22 cellular contexts compared by ENCODE assay signal in genomic region chr2:112979731-112980130, GRCh38. TPM values are rescaled to one million over a fixed set of nuclear protein-coding genes. Genes with fewer than 3 reads are reported as not detected.
A peak's percentile ranks its signal among the peaks of the same experiment; 100 is the strongest.
DNase-seq lines count a peak whose midpoint lies in the region; ATAC-seq, FAIRE-seq and TF ChIP-seq lines count a peak whose summit lies in the region.
"Had no signal": no experiment of that assay in that cellular context is flagged by ENCODE, and none has a peak within 500 bp of the region (broad histone marks: within the 10 kb centered on the region; RNA-seq: fewer than 3 reads in every experiment).

No MANE protein-coding gene starts in this region.

- no peak overlapping the region for H3K4me2 ChIP-seq in GM12878 (ENCODE audit: control insufficient read depth, insufficient read depth)
- H3K4me2 ChIP-seq: A549, BLaER1 had no signal

- no peak overlapping the region for H3K4me3 ChIP-seq in GM12878
- H3K4me3 ChIP-seq: A549, BLaER1, GM23248, HAP-1 had no signal

- SMC1A ChIA-PET in GM12878 (lab: Charles Lee; ENCODE audit: uncharacterized antibody, unreplicated experiment), result interaction anchor here (0.9 to 1.5 kb wide), 3 partner anchors 10 to 25 kb away, joined by 3 to 6 read pairs (median 3); no protein-coding TSS in a partner anchor

- H2AFZ ChIP-seq in GM12878 (ENCODE audit: control insufficient read depth, low read depth, low read length), result no peak overlapping the region
- H2AFZ ChIP-seq: GM23248 had no signal

- BruUV-seq in GM12878 (replicated peaks; lab: Mats Ljungman, UMichigan), result no TSS peak

- H3K27ac ChIP-seq in GM12878 (ENCODE audit: control insufficient read depth, insufficient read depth), result no peak overlapping the region
- H3K27ac ChIP-seq: 22Rv1, A549, BLaER1, GM23248 had no signal

- no peak overlapping the region for H3K4me3 Mint-ChIP-seq in activated CD4-positive, alpha-beta T cell treated with anti-CD3 and anti-CD28 coated beads, Interleukin-2, amount 10 ng/mL, durations not matched to agents 24 days and 14 days
- H3K4me3 Mint-ChIP-seq in stimulated activated memory B cell treated with anti-CD40 and anti-IgM and Interleukin-4, amounts not matched to agents 10 μg/mL and 1 μg/mL and 100 μg/mL, for 72 hours, result no peak overlapping the region
- H3K4me3 Mint-ChIP-seq in progenitor cell of endocrine pancreas (ENCODE audit: low read depth), result no peak overlapping the region
- H3K4me3 Mint-ChIP-seq: CD14-positive monocyte; CD8-positive, alpha-beta memory T cell; IgD-negative memory B cell had no signal

- H3K79me2 ChIP-seq in GM12878 (ENCODE audit: control insufficient read depth, insufficient read depth, low read length), result no peaks in the 10 kb centered on the region

- no peaks in the 10 kb centered on the region for H4K20me1 ChIP-seq in GM12878 (ENCODE audit: control insufficient read depth, insufficient read depth)
- H4K20me1 ChIP-seq: BLaER1 had no signal

- ATAC-seq in GM12878, result no peak
- ATAC-seq in stimulated activated memory B cell treated with anti-CD40 and anti-IgM and Interleukin-4, amounts not matched to agents 10 μg/mL and 1 μg/mL and 100 μg/mL, for 72 hours, result no peak
- ATAC-seq: A549, HepG2 had no signal

- in situ Hi-C loops in GM12878 (cut with MboI), result no loop called here

- no peaks in the 10 kb centered on the region for H3K36me3 Mint-ChIP-seq in activated CD4-positive, alpha-beta T cell treated with anti-CD3 and anti-CD28 coated beads, Interleukin-2, amount 10 ng/mL, durations not matched to agents 24 days and 14 days (ENCODE audit: low read depth)
- no peaks in the 10 kb centered on the region for H3K36me3 Mint-ChIP-seq in stimulated activated memory B cell treated with anti-CD40 and anti-IgM and Interleukin-4, amounts not matched to agents 10 μg/mL and 1 μg/mL and 100 μg/mL, for 72 hours
- H3K36me3 Mint-ChIP-seq in progenitor cell of endocrine pancreas (ENCODE audit: insufficient read depth), result no peaks in the 10 kb centered on the region
- H3K36me3 Mint-ChIP-seq: CD14-positive monocyte; CD8-positive, alpha-beta memory T cell; IgD-negative memory B cell had no signal

- no peak for TF ChIP-seq RAD21 in GM12878 (IDR thresholded peaks at IDR 0.05; ENCODE audit: insufficient read depth, low read depth, low read length)

- no peaks in the 10 kb centered on the region for H3K36me3 ChIP-seq in GM12878 (ENCODE audit: control insufficient read depth in 2 of 2, insufficient read depth in 2 of 2, low read length in 1 of 2)
- H3K36me3 ChIP-seq: BLaER1, HAP-1 had no signal

- POLR2A ChIA-PET in GM12878 (lab: Charles Lee), result no interaction called here

- no peak for FAIRE-seq in GM12878 (lab: Jason Lieb, UNC)
- FAIRE-seq: A549, G401.6, GM12892, GM18507, HepG2 had no signal

- peak; percentile 45 for DNase-seq in activated CD4-positive, alpha-beta T cell treated with anti-CD3 and anti-CD28 coated beads, Interleukin-2, amount 10 ng/mL, durations not matched to agents 24 days and 14 days
- DNase-seq in activated CD4-positive, alpha-beta T cell treated with anti-CD3 and anti-CD28 coated beads, Interleukin-2, amount 50 U/mL, for 48 hours, result no peak
- DNase-seq in GM12878 (ENCODE audit: low read depth, low spot score) (no peak), medulla oblongata (ENCODE audit: extremely low spot score) (no peak), progenitor cell of endocrine pancreas (ENCODE audit: low spot score, unreplicated experiment) (no peak), AG08395 (ENCODE audit: low spot score) (no peak)
- DNase-seq: CD8-positive, alpha-beta memory T cell; COR-L47; DMS 273 treated with DMSO at 0.1 percent for 48 hours; GM23248 had no signal

- no peak for TF ChIP-seq EP300 in GM12878 (IDR thresholded peaks at IDR 0.05; ENCODE audit: borderline replicate concordance in 1 of 2, control insufficient read depth in 1 of 2, low read depth in 2 of 2, low read length in 2 of 2)

- 80% methylated on average over 1 of the region's 1 CpG for WGBS in GM12878 (ENCODE audit: insufficient coverage, insufficient replicate concordance, low lambda C conversion rate, missing lambda C conversion rate)

- TF ChIP-seq CTCF in GM12878 (IDR thresholded peaks at IDR 0.05 in 2 of 3, conservative IDR thresholded peaks at IDR 0.05 in 1 of 3; ENCODE audit: control insufficient read depth in 2 of 3, extremely low read depth in 1 of 3, insufficient read depth in 1 of 3, low read depth in 3 of 3, low read length in 3 of 3) (no peak), progenitor cell of endocrine pancreas (IDR thresholded peaks at IDR 0.05; ENCODE audit: unreplicated experiment) (no peak)

- H3K4me1 Mint-ChIP-seq in activated CD4-positive, alpha-beta T cell treated with anti-CD3 and anti-CD28 coated beads, Interleukin-2, amount 10 ng/mL, durations not matched to agents 24 days and 14 days, result peaks cover 20% of the 10 kb centered on the region
- peaks cover 11% of the 10 kb centered on the region for H3K4me1 Mint-ChIP-seq in stimulated activated memory B cell treated with anti-CD40 and anti-IgM and Interleukin-4, amounts not matched to agents 10 μg/mL and 1 μg/mL and 100 μg/mL, for 72 hours
- no peaks in the 10 kb centered on the region for H3K4me1 Mint-ChIP-seq in progenitor cell of endocrine pancreas (ENCODE audit: low read depth)

- TF ChIP-seq POLR2A in GM12878 (IDR thresholded peaks at IDR 0.05; ENCODE audit: low read depth, low read length), result no peak

- H3K27me3 Mint-ChIP-seq in activated CD4-positive, alpha-beta T cell treated with anti-CD3 and anti-CD28 coated beads, Interleukin-2, amount 10 ng/mL, durations not matched to agents 24 days and 14 days, result peaks cover 8% of the 10 kb centered on the region
- H3K27me3 Mint-ChIP-seq in stimulated activated memory B cell treated with anti-CD40 and anti-IgM and Interleukin-4, amounts not matched to agents 10 μg/mL and 1 μg/mL and 100 μg/mL, for 72 hours, result peaks cover 20% of the 10 kb centered on the region
- peaks cover 15% of the 10 kb centered on the region for H3K27me3 Mint-ChIP-seq in progenitor cell of endocrine pancreas

- no peaks in the 10 kb centered on the region; a peak in 1 of 4 replicates for H3K27me3 ChIP-seq in GM12878 (replicated peaks in 1 of 2; ENCODE audit: control insufficient read depth in 2 of 2, insufficient read depth in 2 of 2, low read length in 1 of 2)
- H3K27me3 ChIP-seq: BLaER1 had no signal

- CTCF ChIA-PET in GM12878 (lab: Yijun Ruan, JAX), result interaction anchor here (1.6 to 2.3 kb wide), 2 partner anchors 21 to 36 kb away, joined by 3 to 10 read pairs; no protein-coding TSS in a partner anchor

- H3K9me3 Mint-ChIP-seq in activated CD4-positive, alpha-beta T cell treated with anti-CD3 and anti-CD28 coated beads, Interleukin-2, amount 10 ng/mL, durations not matched to agents 24 days and 14 days, result peaks cover 5% of the 10 kb centered on the region
- no peaks in the 10 kb centered on the region for H3K9me3 Mint-ChIP-seq in stimulated activated memory B cell treated with anti-CD40 and anti-IgM and Interleukin-4, amounts not matched to agents 10 μg/mL and 1 μg/mL and 100 μg/mL, for 72 hours
- H3K9me3 Mint-ChIP-seq in progenitor cell of endocrine pancreas (ENCODE audit: low read depth), result no peaks in the 10 kb centered on the region
- H3K9me3 Mint-ChIP-seq: CD14-positive monocyte; CD8-positive, alpha-beta memory T cell had no signal

- no peak overlapping the region for H3K27ac Mint-ChIP-seq in activated CD4-positive, alpha-beta T cell treated with anti-CD3 and anti-CD28 coated beads, Interleukin-2, amount 10 ng/mL, durations not matched to agents 24 days and 14 days
- H3K27ac Mint-ChIP-seq in stimulated activated memory B cell treated with anti-CD40 and anti-IgM and Interleukin-4, amounts not matched to agents 10 μg/mL and 1 μg/mL and 100 μg/mL, for 72 hours, result peak overlapping the region; percentile 76
- no peak overlapping the region for H3K27ac Mint-ChIP-seq in progenitor cell of endocrine pancreas
- H3K27ac Mint-ChIP-seq: CD14-positive monocyte, IgD-negative memory B cell had no signal

- H3K4me1 ChIP-seq in GM12878 (ENCODE audit: control insufficient read depth, insufficient read depth, low read length), result peaks cover 8% of the 10 kb centered on the region; the same call in 1 of the 2 replicates
- H3K4me1 ChIP-seq: A549, BLaER1, HAP-1 had no signal

- RAD21 ChIA-PET in GM12878 (lab: Charles Lee; ENCODE audit: unreplicated experiment), result no interaction called here

- H3K9ac ChIP-seq in GM12878 (ENCODE audit: control insufficient read depth, insufficient read depth, low read length), result no peak overlapping the region
- H3K9ac ChIP-seq: BLaER1, GM23248 had no signal

- intact Hi-C loops in activated CD4-positive, alpha-beta T cell treated with anti-CD3 and anti-CD28 coated beads, Interleukin-2, amount 10 ng/mL, durations not matched to agents 24 days and 14 days (cut with micrococcal nuclease), result no loop called here
- intact Hi-C loops in GM12878 (cut with micrococcal nuclease; ENCODE audit: unreplicated experiment), result no loop called here

- no peaks in the 10 kb centered on the region for H3K9me3 ChIP-seq in GM12878 (replicated peaks; ENCODE audit: control insufficient read depth, insufficient read depth, low read length)
- H3K9me3 ChIP-seq: A549, BLaER1, HAP-1 had no signal

RNA-seq across cellular contexts. Expression of gene IL36G, which starts 1.9 kb away (rescaled TPM):
- total RNA-seq in activated CD4-positive, alpha-beta T cell treated with anti-CD3 and anti-CD28 coated beads, Interleukin-2, amount 10 ng/mL, durations not matched to agents 24 days and 14 days, result not detected in 2 replicates
- total RNA-seq in GM12878 (2013; cell fraction: nucleolus; rRNA removed), result not detected in 2 replicates
- not detected in 2 replicates for total RNA-seq in GM12878 (2014; rRNA removed)
- not detected in 2 replicates for total RNA-seq in GM12878 (2014; rRNA removed; fragmentation: Illumina TruSeq; extraction: Trizol)
- not detected in 2 replicates for total RNA-seq in GM12878 (2021)
- not detected for polyA plus RNA-seq in GM12878 (2011; ENCODE audit: low read depth)
- polyA plus RNA-seq in GM12878 (2011; rRNA removed), result 0.17 TPM in 1 of 2 replicates, not detected in the other
- not detected in 2 replicates for polyA plus RNA-seq in GM12878 (2011; cell fraction: cytosol; rRNA removed)
- polyA plus RNA-seq in GM12878 (2011; cell fraction: nucleus; rRNA removed), result 0.26 and 0.79 TPM in 2 replicates
- polyA plus RNA-seq in GM12878 (2012), result 0.13 TPM in 1 of 2 replicates, not detected in the other
- not detected in 2 replicates for polyA plus RNA-seq in GM12878 (2014; fragmentation: Illumina TruSeq; extraction: Trizol)
- polyA plus RNA-seq in GM12878 (2014; fragmentation: Nextera tagmentation; extraction: Ambion mirVana), result under 1 TPM in 1 of 2 experiments, not detected in 1; 0.10 TPM
- 0.37 TPM in 1 of 2 replicates, not detected in the other for polyA plus RNA-seq in GM12878 (2014; rRNA removed)
- not detected for polyA plus RNA-seq in GM12878 (2016; fragmentation: Nextera tagmentation; extraction: Ambion mirVana)
- polyA minus RNA-seq in GM12878 (2011; rRNA and poly(A)+ RNA removed), result not detected in 2 replicates
- not detected in 2 replicates for polyA minus RNA-seq in GM12878 (2011; cell fraction: cytosol; rRNA and poly(A)+ RNA removed)
- not detected in 2 replicates for polyA minus RNA-seq in GM12878 (2011; cell fraction: nucleus; rRNA and poly(A)+ RNA removed)
- not detected in 2 replicates for total RNA-seq in progenitor cell of endocrine pancreas
- total RNA-seq: CD8-positive, alpha-beta memory T cell; GM23248; H4; HepG2 had no signal
- polyA plus RNA-seq: CD14-positive monocyte; CD8-positive, alpha-beta memory T cell; GM23248; HepG2; IgD-negative memory B cell had no signal

RNA-seq across cellular contexts. Expression of gene IL36A, which starts 25.5 kb away (rescaled TPM):
- total RNA-seq in activated CD4-positive, alpha-beta T cell treated with anti-CD3 and anti-CD28 coated beads, Interleukin-2, amount 10 ng/mL, durations not matched to agents 24 days and 14 days, result 0.23 TPM in 1 of 2 replicates, not detected in the other
- not detected in 2 replicates for total RNA-seq in GM12878 (2013; cell fraction: nucleolus; rRNA removed)
- total RNA-seq in GM12878 (2014; rRNA removed) (not detected in 2 replicates), GM12878 (2014; rRNA removed; fragmentation: Illumina TruSeq; extraction: Trizol) (not detected in 2 replicates), GM12878 (2021) (not detected in 2 replicates), progenitor cell of endocrine pancreas (not detected in 2 replicates)
- not detected for polyA plus RNA-seq in GM12878 (2011; ENCODE audit: low read depth)
- polyA plus RNA-seq in GM12878 (2011; rRNA removed) (not detected in 2 replicates), GM12878 (2014; fragmentation: Illumina TruSeq; extraction: Trizol) (not detected in 2 replicates), GM12878 (2014; fragmentation: Nextera tagmentation; extraction: Ambion mirVana) (not detected), GM12878 (2014; rRNA removed) (not detected in 2 replicates), GM12878 (2016; fragmentation: Nextera tagmentation; extraction: Ambion mirVana) (not detected)
- polyA plus RNA-seq in GM12878 (2011; cell fraction: cytosol; rRNA removed), result not detected in 2 replicates
- not detected in 2 replicates for polyA plus RNA-seq in GM12878 (2011; cell fraction: nucleus; rRNA removed)
- polyA plus RNA-seq in GM12878 (2012), result not detected in 2 replicates
- polyA minus RNA-seq in GM12878 (2011; rRNA and poly(A)+ RNA removed), result not detected in 2 replicates
- polyA minus RNA-seq in GM12878 (2011; cell fraction: cytosol; rRNA and poly(A)+ RNA removed), result not detected in 2 replicates
- polyA minus RNA-seq in GM12878 (2011; cell fraction: nucleus; rRNA and poly(A)+ RNA removed), result not detected in 2 replicates
- total RNA-seq: CD8-positive, alpha-beta memory T cell; GM23248; H4; HepG2 had no signal
- polyA plus RNA-seq: A549; CD14-positive monocyte; CD8-positive, alpha-beta memory T cell; GM23248; HepG2; IgD-negative memory B cell had no signal
